In genomic region chr2:197452754-197453122, GRCh38 we compare ENCODE assay signal across 8 cellular contexts. TPM values are rescaled to one million over a fixed set of nuclear protein-coding genes. Genes with fewer than 3 reads are reported as not detected.
DNase-seq lines count a peak whose midpoint lies in the region; ATAC-seq and TF ChIP-seq lines count a peak whose summit lies in the region.

No MANE protein-coding gene starts in this region.

- TF ChIP-seq CTCF in heart left ventricle (IDR thresholded peaks at IDR 0.05) (no peak), brain microvascular endothelial cell (IDR thresholded peaks at IDR 0.05; ENCODE audit: low read depth, low read length, missing control alignments) (no peak)

- no peak overlapping the region for H3K23ac ChIP-seq in mesendoderm (ENCODE audit: low read length)

- ATAC-seq in heart left ventricle (no peak), GM21528 (IDR thresholded peaks at IDR 0.05; ENCODE audit: low FRiP score, unreplicated experiment) (no peak), HG02623 (IDR thresholded peaks at IDR 0.05; ENCODE audit: unreplicated experiment) (no peak), HG02884 (IDR thresholded peaks at IDR 0.05; ENCODE audit: unreplicated experiment) (no peak)

- H2BK15ac ChIP-seq in mesendoderm (replicated peaks; ENCODE audit: low read depth) = no peak overlapping the region

- WGBS in heart left ventricle, 4 donors = 2 to 4% (median 2%) methylated on average over 7 to 11 of the region's 11 CpGs
- no CpG with 5 or more reads among the region's 11 CpGs for WGBS in mesendoderm (ENCODE audit: extremely low coverage, insufficient coverage, low lambda C conversion rate)

- TF ChIP-seq POLR2A in heart left ventricle (IDR thresholded peaks at IDR 0.05) = no peak

- H3K27me3 ChIP-seq in heart left ventricle (no peaks in the 10 kb centered on the region), brain microvascular endothelial cell (replicated peaks) (no peaks in the 10 kb centered on the region), mesendoderm (ENCODE audit: insufficient read depth, low read length, poor library complexity) (no peaks in the 10 kb centered on the region)

- DNase-seq in heart left ventricle (no peak), cardiac septum (ENCODE audit: low spot score) (no peak), brain microvascular endothelial cell (no peak), mesendoderm (no peak), SW 1271 (lab: John Stamatoyannopoulos, UW) (no peak)

- peaks cover 2% of the 10 kb centered on the region for H3K79me1 ChIP-seq in mesendoderm (ENCODE audit: low read length)

- H3K9ac ChIP-seq in mesendoderm (ENCODE audit: low read length) = peak overlapping the region; percentile 87

- H4K5ac ChIP-seq in mesendoderm (ENCODE audit: low read length) = peak overlapping the region; percentile 7

- no peak overlapping the region for H3K18ac ChIP-seq in mesendoderm (ENCODE audit: low read length)

- H3K36me3 ChIP-seq in heart left ventricle (no peaks in the 10 kb centered on the region), brain microvascular endothelial cell (replicated peaks) (no peaks in the 10 kb centered on the region), mesendoderm (ENCODE audit: control insufficient read depth, insufficient read depth, low read length) (no peaks in the 10 kb centered on the region)

- H2BK120ac ChIP-seq in mesendoderm (ENCODE audit: low read depth, low read length) = no peak overlapping the region

- no peaks in the 10 kb centered on the region for H3K9me3 ChIP-seq in heart left ventricle

- H3K56ac ChIP-seq in mesendoderm (ENCODE audit: low read length) = peak overlapping the region; percentile 95

- peak overlapping the region; percentile 31 for H2BK5ac ChIP-seq in mesendoderm (ENCODE audit: low read length)

- H4K8ac ChIP-seq in mesendoderm (ENCODE audit: low read depth, low read length) = no peak overlapping the region

- H3K79me2 ChIP-seq in mesendoderm (ENCODE audit: control insufficient read depth, insufficient read depth, low read length) = peaks cover 22% of the 10 kb centered on the region

- H3K4me2 ChIP-seq in mesendoderm (ENCODE audit: low read length) = peak overlapping the region; percentile 95

- H3K27ac ChIP-seq in heart left ventricle (peak overlapping the region; percentile 60 to 100 (median 98)), brain microvascular endothelial cell (peak overlapping the region; percentile 81), mesendoderm (ENCODE audit: low read depth, low read length) (no peak overlapping the region)

- in situ Hi-C loops in brain microvascular endothelial cell (cut with HindIII; ENCODE audit: low pct_ligation_motif_present, low sequenced_read_pairs) = no loop called here

- intact Hi-C loops in heart left ventricle (cut with DNase I) (loop anchor here in 9 of 10 donors (1.0 to 10.0 kb wide), 9 partner anchors 16 to 252 kb away; partner anchors contain the start of genes SF3B1 (in 7 of the 9), HSPE1 (in 5 of the 9), HSPD1 (in 2 of the 9) and MARS2 (in 1 of the 9)), cardiac septum (cut with DNase I) (loop anchor here (1.0 to 5.0 kb wide), 3 partner anchors 17 to 64 kb away; partner anchors contain the start of genes HSPD1, MOB4 and SF3B1)

- H2AK5ac ChIP-seq in mesendoderm (ENCODE audit: low read length) = no peak overlapping the region

- no peak overlapping the region for H3K4ac ChIP-seq in mesendoderm (ENCODE audit: low read depth, low read length)

- H3K4me3 ChIP-seq in heart left ventricle (peak overlapping the region; percentile 22 to 98 (median 78)), brain microvascular endothelial cell (ENCODE audit: low read depth, low read length) (peak overlapping the region; percentile 97), mesendoderm (ENCODE audit: low read length) (peak overlapping the region; percentile 66)

- H3K4me1 ChIP-seq in heart left ventricle (peaks cover 0 to 39% (median 18%) of the 10 kb centered on the region in 12 donors), mesendoderm (ENCODE audit: control insufficient read depth, low read depth, low read length) (peaks cover 2% of the 10 kb centered on the region)

RNA-seq across cellular contexts. Expression of gene COQ10B, which starts 0.6 kb away (rescaled TPM):
- total RNA-seq in heart left ventricle (10 to 100 TPM; 26.6 to 39.9 (median 33.8) TPM), cardiac septum (38.5 TPM)
- 10 to 100 TPM; 21.6 to 38.5 TPM for polyA plus RNA-seq in heart left ventricle
- polyA plus RNA-seq in mesendoderm (2013, experiment 1 of 2) = 11.6 TPM
- polyA plus RNA-seq in mesendoderm (2013, experiment 2 of 2) = 11.5 TPM

RNA-seq across cellular contexts. Expression of gene SF3B1, which starts 17.9 kb away (rescaled TPM):
- 100 to 1,000 TPM in 8 of 9 donors, 10 to 100 TPM in 1; 80.4 to 167 (median 133) TPM for total RNA-seq in heart left ventricle
- polyA plus RNA-seq in heart left ventricle = 100 to 1,000 TPM in 1 of 2 donors, 10 to 100 TPM in 1; 88.1 to 112 TPM
- total RNA-seq in cardiac septum = 144 TPM
- 212 TPM for polyA plus RNA-seq in mesendoderm (2013, experiment 1 of 2)
- 221 TPM for polyA plus RNA-seq in mesendoderm (2013, experiment 2 of 2)

RNA-seq across cellular contexts. Expression of gene HSPD1, which starts 46.9 kb away (rescaled TPM):
- total RNA-seq in heart left ventricle (100 to 1,000 TPM in 7 of 9 donors, 10 to 100 TPM in 2; 86.7 to 154 (median 118) TPM), cardiac septum (144 TPM)
- 100 to 1,000 TPM; 121 to 246 TPM for polyA plus RNA-seq in heart left ventricle
- 828 TPM for polyA plus RNA-seq in mesendoderm (2013, experiment 1 of 2)
- polyA plus RNA-seq in mesendoderm (2013, experiment 2 of 2) = 823 TPM

RNA-seq across cellular contexts. Expression of gene HSPE1, which starts 47.4 kb away (rescaled TPM):
- total RNA-seq in heart left ventricle = 100 to 1,000 TPM in 6 of 9 donors, 10 to 100 TPM in 3; 75.0 to 136 (median 102) TPM
- 100 to 1,000 TPM; 184 to 261 TPM for polyA plus RNA-seq in heart left ventricle
- 88.3 TPM for total RNA-seq in cardiac septum
- polyA plus RNA-seq in mesendoderm (2013, experiment 1 of 2) = 912 TPM
- polyA plus RNA-seq in mesendoderm (2013, experiment 2 of 2) = 910 TPM
